In genomic region chr1:51693420-51694144, GRCh38 we compare ENCODE assay signal across 13 cellular contexts.
DNase-seq lines count a peak whose midpoint lies in the region; ATAC-seq, FAIRE-seq and TF ChIP-seq lines count a peak whose summit lies in the region.
"Had no signal": no experiment of that assay in that cellular context is flagged by ENCODE, and none has a peak within 500 bp of the region (broad histone marks: within the 10 kb centered on the region; RNA-seq: fewer than 3 reads in every experiment).

No MANE protein-coding gene starts in this region.

- POLR2A ChIA-PET in endothelial cell of umbilical vein (lab: Charles Lee): interaction anchor here (0.7 kb wide), 1 partner anchor 11 kb away, joined by 3 read pairs; no protein-coding TSS in a partner anchor

- intact Hi-C loops in endothelial cell of umbilical vein (cut with micrococcal nuclease): no loop called here

- H3K9ac ChIP-seq in endothelial cell of umbilical vein (replicated peaks; ENCODE audit: extremely low read depth, insufficient read depth, low read length) (no peak overlapping the region), trophoblast cell (ENCODE audit: low read length) (no peak overlapping the region)

- TF ChIP-seq POLR2A in H54 (IDR thresholded peaks at IDR 0.05; ENCODE audit: low read depth, low read length): no peak
- no peak for TF ChIP-seq POLR2A in endothelial cell of umbilical vein (IDR thresholded peaks at IDR 0.05; ENCODE audit: low read depth, low read length)

- H2AK5ac ChIP-seq in trophoblast cell (ENCODE audit: low read length): no peak overlapping the region

- H3K27ac ChIP-seq in endothelial cell of umbilical vein (ENCODE audit: insufficient read depth, low read depth, low read length): no peak overlapping the region
- no peak overlapping the region for H3K27ac ChIP-seq in trophoblast cell (ENCODE audit: low read depth, low read length)

- H3K4me3 ChIP-seq in endothelial cell of umbilical vein (replicated peaks in 1 of 3; ENCODE audit: insufficient read depth in 1 of 3, low read depth in 1 of 3, low read length in 3 of 3) (no peak overlapping the region), trophoblast cell (ENCODE audit: low read depth, low read length) (no peak overlapping the region)

- peaks cover 3% of the 10 kb centered on the region for H3K9me1 ChIP-seq in endothelial cell of umbilical vein (replicated peaks; ENCODE audit: control insufficient read depth, extremely low read depth, insufficient read depth, low read length)

- CTCF ChIA-PET in endothelial cell of umbilical vein (lab: Charles Lee): interaction anchor here (0.8 to 1.4 kb wide), 2 partner anchors 11 to 66 kb away, joined by 3 to 4 read pairs; no protein-coding TSS in a partner anchor

- no peaks in the 10 kb centered on the region for H4K20me1 ChIP-seq in endothelial cell of umbilical vein (replicated peaks; ENCODE audit: control insufficient read depth, extremely low read depth, insufficient read depth, low read length)

- peak; percentile 76 for FAIRE-seq in H54 (lab: Jason Lieb, UNC)
- FAIRE-seq in endothelial cell of umbilical vein (lab: Jason Lieb, UNC): no peak
- FAIRE-seq: urothelium cell line had no signal

- no peak overlapping the region for H2BK12ac ChIP-seq in trophoblast cell (ENCODE audit: low read length)

- H2AFZ ChIP-seq in endothelial cell of umbilical vein (ENCODE audit: low read depth, low read length) (no peak overlapping the region), trophoblast cell (ENCODE audit: insufficient read depth, low read length, poor library complexity) (no peak overlapping the region)

- peaks cover 16% of the 10 kb centered on the region for H3K79me1 ChIP-seq in trophoblast cell (ENCODE audit: low read length)

- TF ChIP-seq CTCF in endothelial cell of umbilical vein (IDR thresholded peaks at IDR 0.05; ENCODE audit: extremely low read depth in 1 of 2, insufficient read depth in 1 of 2, low read depth in 1 of 2, low read length in 2 of 2): no peak

- no peak overlapping the region for H2BK5ac ChIP-seq in trophoblast cell (ENCODE audit: low read depth, low read length, poor library complexity)

- ATAC-seq in HG03175 (IDR thresholded peaks at IDR 0.05; ENCODE audit: unreplicated experiment) (no peak), HG03460 (IDR thresholded peaks at IDR 0.05; ENCODE audit: unreplicated experiment) (no peak)
- ATAC-seq: activated naive CD4-positive, alpha-beta T cell treated with anti-CD3 and anti-CD28 coated beads, Interleukin-2, amount 50 U/mL, for 72 hours; stimulated activated naive CD8-positive, alpha-beta T cell treated with anti-CD3 and anti-CD28 coated beads, Interleukin-15, Interleukin-2, amounts not matched to agents 100 U/mL and 50 U/mL, for 24 hours had no signal

- BruUV-seq in endothelial cell of umbilical vein (replicated peaks; lab: Mats Ljungman, UMichigan): no TSS peak

- H4K12ac ChIP-seq in trophoblast cell (ENCODE audit: low read depth, low read length): no peak overlapping the region

- no peak overlapping the region for H3K23ac ChIP-seq in trophoblast cell (ENCODE audit: low read length)

- no peak overlapping the region for H4K8ac ChIP-seq in trophoblast cell (ENCODE audit: low read depth, low read length)

- no peaks in the 10 kb centered on the region for H3K79me2 ChIP-seq in endothelial cell of umbilical vein (ENCODE audit: control insufficient read depth, insufficient read depth, low read length)
- H3K79me2 ChIP-seq in trophoblast cell (ENCODE audit: control insufficient read depth, insufficient read depth, low read length, poor library complexity): peaks cover 10% of the 10 kb centered on the region

- no peaks in the 10 kb centered on the region for H3K9me3 ChIP-seq in endothelial cell of umbilical vein (replicated peaks; ENCODE audit: control insufficient read depth, insufficient read depth, low read length)
- no peaks in the 10 kb centered on the region for H3K9me3 ChIP-seq in trophoblast cell (ENCODE audit: insufficient read depth, low read depth, low read length)

- H2BK120ac ChIP-seq in trophoblast cell (ENCODE audit: insufficient read depth, low read length, poor library complexity): no peak overlapping the region

- no CpG with 5 or more reads among the region's 4 CpGs for WGBS in trophoblast cell (ENCODE audit: extremely low coverage, insufficient coverage, insufficient read length)

- no peaks in the 10 kb centered on the region for H3K27me3 ChIP-seq in endothelial cell of umbilical vein (ENCODE audit: control insufficient read depth in 2 of 2, insufficient read depth in 2 of 2, low read length in 2 of 2)
- no peaks in the 10 kb centered on the region for H3K27me3 ChIP-seq in trophoblast cell (ENCODE audit: insufficient read depth, low read length)

- H3K36me3 ChIP-seq in endothelial cell of umbilical vein (ENCODE audit: control insufficient read depth in 2 of 2, extremely low read depth in 1 of 2, insufficient read depth in 2 of 2, low read length in 2 of 2) (no peaks in the 10 kb centered on the region), trophoblast cell (ENCODE audit: control insufficient read depth in 1 of 2, insufficient read depth in 2 of 2, low read length in 2 of 2) (no peaks in the 10 kb centered on the region)

- DNase-seq in H54 (ENCODE audit: insufficient read length, low spot score): no peak
- peak; percentile 4 for DNase-seq in OCI-M1 (lab: John Stamatoyannopoulos, UW)
- DNase-seq in endothelial cell of umbilical vein (ENCODE audit: low read depth, low spot score): peak; percentile 11
- peak; percentile 12 to 75 for DNase-seq in trophoblast cell
- DNase-seq in cerebellum (ENCODE audit: low spot score): no peak
- DNase-seq: activated CD4-positive, CD25-positive, alpha-beta regulatory T cell; CD4-positive, alpha-beta memory T cell; hypothalamus; stimulated activated naive CD8-positive, alpha-beta T cell treated with anti-CD3 and anti-CD28 coated beads, Interleukin-15, Interleukin-2, amounts not matched to agents 100 U/mL and 50 U/mL, for 24 hours had no signal

- no peak overlapping the region for H3K14ac ChIP-seq in trophoblast cell (ENCODE audit: low read length)

- H3K18ac ChIP-seq in trophoblast cell (ENCODE audit: low read length): no peak overlapping the region

- no peak overlapping the region for H4K91ac ChIP-seq in trophoblast cell (ENCODE audit: low read depth, low read length)

- peak overlapping the region; percentile 55 for H3K4ac ChIP-seq in trophoblast cell (ENCODE audit: low read depth, low read length)

- H3K4me1 ChIP-seq in endothelial cell of umbilical vein (ENCODE audit: control insufficient read depth, extremely low read depth, insufficient read depth, low read length): peaks cover 3% of the 10 kb centered on the region
- peaks cover 5 to 18% of the 10 kb centered on the region in 2 experiments for H3K4me1 ChIP-seq in trophoblast cell (ENCODE audit: control insufficient read depth in 1 of 2, insufficient read depth in 2 of 2, low read length in 2 of 2)

- dilution Hi-C loops in endothelial cell of umbilical vein (cut with MboI; ENCODE audit: extremely low pct_ligation_motif_present, low sequenced_read_pairs): no loop called here

- H3K4me2 ChIP-seq in endothelial cell of umbilical vein (ENCODE audit: insufficient read depth, low read length) (no peak overlapping the region), trophoblast cell (ENCODE audit: low read length) (no peak overlapping the region)

TF ChIP-seq in endothelial cell of umbilical vein, 7 proteins besides CTCF, POLR2A, EP300 and RAD21:
- TF ChIP-seq GATA2 (IDR thresholded peaks at IDR 0.05; ENCODE audit: insufficient read depth, insufficient read length, low read depth, low read length): no peak
- TF ChIP-seq FOS (IDR thresholded peaks at IDR 0.05; ENCODE audit: borderline replicate concordance, insufficient read depth, low read length): peak; percentile 23
- no peak for TF ChIP-seq POLR2AphosphoS5 (IDR thresholded peaks at IDR 0.05; ENCODE audit: insufficient read depth, low read depth, low read length)
- no peak for TF ChIP-seq JUN (IDR thresholded peaks at IDR 0.05; ENCODE audit: borderline replicate concordance, insufficient read depth, insufficient read length, low read depth)

Comparison
In these comparisons a context has a peak if more than half of its experiments do, and no peak if none do; other contexts are left out.
1. DNase-seq: peak in OCI-M1 (single experiment), endothelial cell of umbilical vein (single experiment) and trophoblast cell (2 of 2); none in H54 (single experiment) and cerebellum (single experiment).